ENCODE assay signal across 2 cellular contexts in the genomic region with DNA sequence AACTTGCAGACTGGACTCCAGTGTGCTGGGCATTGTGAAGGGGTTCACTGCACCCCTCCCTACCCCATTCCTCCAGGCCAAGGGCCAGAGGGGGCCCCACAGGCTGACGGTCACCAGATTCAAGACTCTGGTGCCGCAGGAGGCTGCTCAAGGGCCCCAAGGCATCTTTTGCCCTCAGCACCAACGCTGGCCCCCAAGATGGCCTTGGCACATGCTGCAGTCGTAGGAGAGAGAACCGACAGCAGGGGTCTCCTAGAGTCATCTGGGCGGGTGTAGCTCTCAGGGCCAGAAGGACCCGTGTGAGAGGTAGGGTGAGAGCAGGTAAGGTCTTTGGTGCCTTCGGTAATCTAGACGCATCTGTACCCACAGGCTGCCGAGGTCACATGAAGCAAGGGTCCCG.
TF ChIP-seq lines count a peak whose summit lies in the region.

No MANE protein-coding gene starts in this region.

TF ChIP-seq in SK-N-SH, 30 proteins besides CTCF, POLR2A, EP300 and RAD21 (continued from another document):
- TF ChIP-seq CHD2 (IDR thresholded peaks at IDR 0.05; ENCODE audit: low read length, partially characterized antibody): no peak
- TF ChIP-seq GABPA (IDR thresholded peaks at IDR 0.05; ENCODE audit: low read depth): no peak
- TF ChIP-seq PBX3 (IDR thresholded peaks at IDR 0.05): no peak
- TF ChIP-seq FOXJ3 (CRISPR knock-in tag; IDR thresholded peaks at IDR 0.05): no peak
- no peak for TF ChIP-seq ZBTB33 (IDR thresholded peaks at IDR 0.05; ENCODE audit: borderline replicate concordance, low read depth)

TF ChIP-seq in SK-N-SH treated with all-trans-retinoic acid at 6 μM for 48 hours, 23 proteins besides CTCF, POLR2A, EP300 and RAD21 (continued from another document):
- TF ChIP-seq CREB5 (CRISPR knock-in tag; IDR thresholded peaks at IDR 0.05; ENCODE audit: low read depth): no peak
- no peak for TF ChIP-seq RARB (CRISPR knock-in tag; IDR thresholded peaks at IDR 0.05)
- no peak for TF ChIP-seq CSRNP3 (CRISPR knock-in tag; IDR thresholded peaks at IDR 0.05)
